Comparison of ENCODE assay signal across 26 cellular contexts in the genomic region with DNA sequence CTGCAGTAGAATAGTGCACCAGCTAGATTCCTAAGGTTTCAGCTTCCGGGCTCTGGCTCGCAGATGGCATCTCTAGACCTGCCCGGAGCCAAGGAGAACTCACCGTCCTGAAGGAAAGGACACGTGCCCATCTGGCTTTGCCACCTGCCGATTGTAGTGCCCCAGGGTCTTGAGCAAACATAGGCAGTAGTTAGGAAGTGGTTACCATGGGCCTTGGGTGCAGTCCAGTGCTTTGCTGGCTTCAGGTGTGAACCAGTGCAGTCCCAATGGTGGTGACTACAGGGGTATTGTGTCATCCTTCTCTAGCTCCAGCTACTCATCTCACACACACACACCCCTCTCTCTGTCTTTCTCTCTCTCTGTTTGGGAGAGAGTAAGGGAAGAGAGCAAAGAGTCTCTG.
"Had no signal": no experiment of that assay in that cellular context is flagged by ENCODE, and none has a peak within 500 bp of the region (broad histone marks: within the 10 kb centered on the region; RNA-seq: fewer than 3 reads in every experiment).

No MANE protein-coding gene starts in this region.

- H3K27me3 Mint-ChIP-seq: activated CD4-positive, alpha-beta memory T cell treated with anti-CD3 and anti-CD28 coated beads, Interleukin-2, amount 10 ng/mL, durations not matched to agents 7 days and 5 days; activated naive CD4-positive, alpha-beta T cell treated with anti-CD3 and anti-CD28 coated beads, Interleukin-2, amount 10 ng/mL, durations not matched to agents 7 days and 5 days; activated naive CD8-positive, alpha-beta T cell; activated naive CD8-positive, alpha-beta T cell treated with anti-CD3 and anti-CD28 coated beads, Interleukin-2, amount 50 U/mL, for 24 hours; brain had no signal

- H3K27ac Mint-ChIP-seq: activated CD4-positive, alpha-beta memory T cell treated with anti-CD3 and anti-CD28 coated beads, Interleukin-2, amount 10 ng/mL, durations not matched to agents 7 days and 5 days; activated naive CD4-positive, alpha-beta T cell treated with anti-CD3 and anti-CD28 coated beads, Interleukin-2, amount 10 ng/mL, durations not matched to agents 7 days and 5 days; activated naive CD8-positive, alpha-beta T cell; activated naive CD8-positive, alpha-beta T cell treated with anti-CD3 and anti-CD28 coated beads, Interleukin-2, amount 50 U/mL, for 24 hours; brain had no signal

- DNase-seq: activated CD4-positive, alpha-beta memory T cell treated with anti-CD3 and anti-CD28 coated beads, Interleukin-2, amount 10 ng/mL, durations not matched to agents 7 days and 5 days; activated CD4-positive, alpha-beta T cell treated with anti-CD3 and anti-CD28 coated beads for 1 hour; activated CD4-positive, alpha-beta T cell treated with anti-CD3 and anti-CD28 coated beads for 48 hours; activated CD4-positive, CD25-positive, alpha-beta regulatory T cell; activated effector memory CD4-positive, alpha-beta T cell treated with Interleukin-2 at 50 U/mL for 16 hours; activated naive CD4-positive, alpha-beta T cell treated with anti-CD3 and anti-CD28 coated beads, Interleukin-2, amount 10 ng/mL, durations not matched to agents 7 days and 5 days; activated naive CD8-positive, alpha-beta T cell treated with anti-CD3 and anti-CD28 coated beads, Interleukin-2, amount 50 U/mL, for 24 hours; activated T-cell treated with anti-CD3 and anti-CD28 coated beads, Interleukin-2, amount 50 U/mL, for 4 hours; anterior cingulate cortex; caudate nucleus; NCI-H1105 treated with DMSO at 0.1 percent for 48 hours; NCI-H1436; NCI-H1694; NCI-H1930; NCI-H2107; NCI-H226; NCI-H446 treated with DMSO at 0.1 percent for 48 hours; NCI-H524; SHP77; SJCRH30; T1000; WERI-Rb-1 had no signal

- ATAC-seq: activated naive CD8-positive, alpha-beta T cell treated with anti-CD3 and anti-CD28 coated beads, Interleukin-2, amount 50 U/mL, for 24 hours; activated T-cell treated with anti-CD3 and anti-CD28 coated beads, Interleukin-2, amount 50 U/mL, for 4 hours; K562; Panc1 had no signal

- H3K4me3 Mint-ChIP-seq: activated CD4-positive, alpha-beta memory T cell treated with anti-CD3 and anti-CD28 coated beads, Interleukin-2, amount 10 ng/mL, durations not matched to agents 7 days and 5 days; activated naive CD4-positive, alpha-beta T cell treated with anti-CD3 and anti-CD28 coated beads, Interleukin-2, amount 10 ng/mL, durations not matched to agents 7 days and 5 days; activated naive CD8-positive, alpha-beta T cell; activated naive CD8-positive, alpha-beta T cell treated with anti-CD3 and anti-CD28 coated beads, Interleukin-2, amount 50 U/mL, for 24 hours; activated T-cell treated with anti-CD3 and anti-CD28 coated beads, Interleukin-2, amount 50 U/mL, for 4 hours; brain had no signal
